Comparison of ENCODE assay signal across 8 cellular contexts in genomic region chr11:119121811-119122124, GRCh38. TPM values are rescaled to one million over a fixed set of nuclear protein-coding genes. Genes with fewer than 3 reads are reported as not detected.
A peak's percentile ranks its signal among the peaks of the same experiment; 100 is the strongest.
DNase-seq lines count a peak whose midpoint lies in the region; ATAC-seq and TF ChIP-seq lines count a peak whose summit lies in the region.

No MANE protein-coding gene starts in this region.

- H3K9me3 Mint-ChIP-seq in IgD-negative memory B cell = no peaks in the 10 kb centered on the region

- no peaks in the 10 kb centered on the region for H3K9me3 ChIP-seq in neutrophil

- H3K36me3 ChIP-seq in neutrophil = peaks cover 16% of the 10 kb centered on the region

- peak overlapping the region in 50 of 59 donors; percentile 33 to 96 (median 84) for H3K27ac ChIP-seq in dorsolateral prefrontal cortex
- peak overlapping the region; percentile 84 for H3K27ac ChIP-seq in neutrophil

- H3K27ac Mint-ChIP-seq in IgD-negative memory B cell = peak overlapping the region; percentile 90 to 98 (median 94)

- intact Hi-C loops in dorsolateral prefrontal cortex (cut with DNase I) = loop anchor here (2.0 to 5.0 kb wide), 2 partner anchors 15 to 86 kb away; partner anchors contain the start of genes C2CD2L (in 2 of the 2) and CBL (in 1 of the 2)

- peaks cover 22 to 24% (median 22%) of the 10 kb centered on the region in 3 donors for H3K4me1 Mint-ChIP-seq in IgD-negative memory B cell

- no peaks in the 10 kb centered on the region for H3K36me3 Mint-ChIP-seq in IgD-negative memory B cell

- peak overlapping the region; percentile 67 to 99 (median 93) for H3K4me3 ChIP-seq in dorsolateral prefrontal cortex
- H3K4me3 ChIP-seq in neutrophil (ENCODE audit: low read depth in 1 of 2, low read length in 1 of 2) = peak overlapping the region; percentile 88 to 94

- peaks cover 26 to 31% of the 10 kb centered on the region in 2 experiments for H3K4me1 ChIP-seq in neutrophil (ENCODE audit: control insufficient read depth in 1 of 2, insufficient read depth in 1 of 2, low read depth in 1 of 2, low read length in 1 of 2)

- ATAC-seq in GM18505 (IDR thresholded peaks at IDR 0.05; ENCODE audit: unreplicated experiment) = peak; percentile 15
- ATAC-seq in HG03442 (IDR thresholded peaks at IDR 0.05; ENCODE audit: unreplicated experiment) = no peak
- ATAC-seq in GM21360 (IDR thresholded peaks at IDR 0.05; ENCODE audit: unreplicated experiment) = no peak

- TF ChIP-seq CTCF in dorsolateral prefrontal cortex (IDR thresholded peaks at IDR 0.05 in 54 of 56, conservative IDR thresholded peaks at IDR 0.05 in 2 of 56; ENCODE audit: low read depth in 1 of 56, partially characterized antibody in 56 of 56) (no peak), neutrophil (IDR thresholded peaks at IDR 0.05) (no peak)

- H3K27me3 ChIP-seq in dorsolateral prefrontal cortex (no peaks in the 10 kb centered on the region), neutrophil (no peaks in the 10 kb centered on the region)

- TF ChIP-seq POLR2A in GM18505 (IDR thresholded peaks at IDR 0.05; ENCODE audit: borderline replicate concordance, extremely low read depth, insufficient read depth, insufficient read length) = no peak

- no peaks in the 10 kb centered on the region for H3K27me3 Mint-ChIP-seq in IgD-negative memory B cell

- peak overlapping the region; percentile 91 to 98 (median 96) for H3K4me3 Mint-ChIP-seq in IgD-negative memory B cell

- no peak for DNase-seq in dorsolateral prefrontal cortex
- DNase-seq in GF-D8 (lab: John Stamatoyannopoulos, UW) = no peak
- DNase-seq in stimulated activated CD8-positive, alpha-beta memory T cell treated with anti-CD3 and anti-CD28 coated beads, Interleukin-4, amount 100 ng/mL, for 48 hours = no peak

RNA-seq across cellular contexts. Expression of gene HINFP, which starts 0.4 kb away (rescaled TPM):
- 12.9 TPM for polyA plus RNA-seq in IgD-negative memory B cell
- total RNA-seq in dorsolateral prefrontal cortex = 10 to 100 TPM; 29.8 to 70.5 (median 47.9) TPM

RNA-seq across cellular contexts. Expression of gene C2CD2L, which starts 14.6 kb away (rescaled TPM):
- polyA plus RNA-seq in IgD-negative memory B cell = 5.6 TPM
- 10 to 100 TPM; 26.6 to 76.4 (median 50.5) TPM for total RNA-seq in dorsolateral prefrontal cortex

RNA-seq across cellular contexts. Expression of gene DPAGT1, which starts 20.1 kb away (rescaled TPM):
- polyA plus RNA-seq in IgD-negative memory B cell = 34.7 TPM
- total RNA-seq in dorsolateral prefrontal cortex = 10 to 100 TPM; 18.3 to 47.3 (median 30.8) TPM

RNA-seq across cellular contexts. Expression of gene ABCG4, which starts 27.1 kb away (rescaled TPM):
- polyA plus RNA-seq in IgD-negative memory B cell = not detected
- total RNA-seq in dorsolateral prefrontal cortex = 10 to 100 TPM in 116 of 120 experiments, 1 to 10 TPM in 4; 5.2 to 31.5 (median 18.1) TPM

RNA-seq across cellular contexts. Expression of gene HMBS, which starts 37.1 kb away (rescaled TPM):
- 24.8 TPM for polyA plus RNA-seq in IgD-negative memory B cell
- 10 to 100 TPM in 95 of 120 experiments, 1 to 10 TPM in 25; 6.8 to 18.6 (median 12.6) TPM for total RNA-seq in dorsolateral prefrontal cortex
